Comparison of ENCODE assay signal across 1 cellular context in genomic region chr11:112086422-112087191, GRCh38.
TF ChIP-seq lines count a peak whose summit lies in the region.

Gene SDHD (plus strand): TSS chr11:112086873. CDS start chr11:112086908, 35 bp downstream.
A gene with protein sequence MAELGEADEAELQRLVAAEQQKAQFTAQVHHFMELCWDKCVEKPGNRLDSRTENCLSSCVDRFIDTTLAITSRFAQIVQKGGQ (minus strand): TSS chr11:112086756. CDS start chr11:112086723, 33 bp downstream.

TF ChIP-seq in HepG2, 621 proteins besides CTCF, POLR2A, EP300 and RAD21 (continued from another document and continues in another):
- TF ChIP-seq U2AF2 (IDR thresholded peaks at IDR 0.05; ENCODE audit: low read depth, low read length) = no peak
- TF ChIP-seq POGZ (CRISPR knock-in tag; IDR thresholded peaks at IDR 0.05) = peak; percentile 94
- 0 out of 2 replicates have a peak, but pooled peaks have one; percentile 45 for TF ChIP-seq ZNF724P (CRISPR knock-in tag; IDR thresholded peaks at IDR 0.05; ENCODE audit: borderline replicate concordance)
- TF ChIP-seq CENPT (CRISPR knock-in tag; IDR thresholded peaks at IDR 0.05; ENCODE audit: low read depth) = 0 out of 2 replicates have a peak, but pooled peaks have one; percentile 63
- no peak for TF ChIP-seq GFI1 (CRISPR knock-in tag; IDR thresholded peaks at IDR 0.05; ENCODE audit: borderline replicate concordance)
- no peak for TF ChIP-seq HNF4G (IDR thresholded peaks at IDR 0.05; ENCODE audit: borderline replicate concordance, low read depth, low read length)
- TF ChIP-seq HNF4G (CRISPR knock-in tag; IDR thresholded peaks at IDR 0.05; ENCODE audit: borderline replicate concordance, low read depth) = peak; percentile 41; the same call in 1 of the 2 replicates
- no peak; the same call in 1 of the 2 replicates for TF ChIP-seq ZNF33B (CRISPR knock-in tag; IDR thresholded peaks at IDR 0.05)
- TF ChIP-seq DMTF1 (CRISPR knock-in tag; IDR thresholded peaks at IDR 0.05) = no peak
- peak; percentile 19 for TF ChIP-seq ZNF770 (CRISPR knock-in tag; IDR thresholded peaks at IDR 0.05)
- TF ChIP-seq U2AF1 (optimal IDR thresholded peaks at IDR 0.05; ENCODE audit: low read depth, low read length) = no peak
- no peak for TF ChIP-seq NFATC3 (CRISPR knock-in tag; IDR thresholded peaks at IDR 0.05)
- TF ChIP-seq HES4 (CRISPR knock-in tag; IDR thresholded peaks at IDR 0.05; ENCODE audit: borderline replicate concordance) = no peak; the same call in 1 of the 2 replicates
- peak; percentile 96 for TF ChIP-seq THAP11 (CRISPR knock-in tag; IDR thresholded peaks at IDR 0.05)
- peak; percentile 68; the same call in 1 of the 2 replicates for TF ChIP-seq ZHX2 (IDR thresholded peaks at IDR 0.05; ENCODE audit: low read depth)
- TF ChIP-seq ZHX2 (CRISPR knock-in tag; IDR thresholded peaks at IDR 0.05; ENCODE audit: borderline replicate concordance) = no peak
- TF ChIP-seq ZNF333 (CRISPR knock-in tag; IDR thresholded peaks at IDR 0.05; ENCODE audit: borderline replicate concordance) = no peak
- peak; percentile 46 for TF ChIP-seq NFYC (CRISPR knock-in tag; IDR thresholded peaks at IDR 0.05)
- peak; percentile 100 for TF ChIP-seq FOXK1 (CRISPR knock-in tag; IDR thresholded peaks at IDR 0.05; ENCODE audit: borderline replicate concordance, low read depth)
- no peak for TF ChIP-seq ZSCAN5A (CRISPR knock-in tag; IDR thresholded peaks at IDR 0.05; ENCODE audit: borderline replicate concordance)
- no peak for TF ChIP-seq USF2 (IDR thresholded peaks at IDR 0.05; ENCODE audit: low read depth, low read length)
- TF ChIP-seq USF2 (CRISPR knock-in tag; IDR thresholded peaks at IDR 0.05; ENCODE audit: borderline replicate concordance) = no peak
- TF ChIP-seq ZNF296 (CRISPR knock-in tag; conservative IDR thresholded peaks at IDR 0.05) = no peak
- no peak for TF ChIP-seq KIAA2018 (CRISPR knock-in tag; IDR thresholded peaks at IDR 0.05; ENCODE audit: borderline replicate concordance)
- no peak for TF ChIP-seq REST (IDR thresholded peaks at IDR 0.05; ENCODE audit: borderline replicate concordance in 1 of 2, low read depth in 1 of 2, low read length in 2 of 2)
